In the genomic region with DNA sequence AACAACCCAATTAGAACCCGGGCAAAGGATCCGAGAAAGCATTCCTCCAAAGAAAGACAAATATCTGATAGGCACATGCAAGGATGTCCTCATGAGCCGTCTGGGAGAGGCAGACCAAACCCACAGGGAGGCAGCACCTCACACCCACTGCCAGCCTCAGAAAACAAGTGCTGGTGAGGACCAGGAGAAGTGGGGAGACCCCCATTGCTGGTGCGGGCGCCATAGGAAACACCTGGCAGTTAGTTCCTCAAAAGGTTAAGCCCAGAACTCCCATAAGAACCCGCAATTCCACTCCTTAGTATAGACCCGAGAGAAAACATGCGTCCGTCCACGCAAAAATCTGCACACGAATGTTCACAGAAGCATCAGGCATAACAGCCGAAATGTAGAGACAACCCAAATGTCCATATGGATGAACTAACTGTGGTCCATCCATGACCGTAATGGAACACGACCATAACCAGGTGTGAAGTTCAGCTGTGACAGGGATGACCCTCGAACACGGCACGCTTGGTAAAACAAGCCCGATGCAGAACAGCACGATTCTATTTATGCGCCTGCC, we compare ENCODE assay signal across 1 cellular context.
TF ChIP-seq lines count a peak whose summit lies in the region.

No MANE protein-coding gene starts in this region.

TF ChIP-seq in IMR-90, 13 proteins besides CTCF, POLR2A, EP300 and RAD21:
- TF ChIP-seq, protein P1, sequence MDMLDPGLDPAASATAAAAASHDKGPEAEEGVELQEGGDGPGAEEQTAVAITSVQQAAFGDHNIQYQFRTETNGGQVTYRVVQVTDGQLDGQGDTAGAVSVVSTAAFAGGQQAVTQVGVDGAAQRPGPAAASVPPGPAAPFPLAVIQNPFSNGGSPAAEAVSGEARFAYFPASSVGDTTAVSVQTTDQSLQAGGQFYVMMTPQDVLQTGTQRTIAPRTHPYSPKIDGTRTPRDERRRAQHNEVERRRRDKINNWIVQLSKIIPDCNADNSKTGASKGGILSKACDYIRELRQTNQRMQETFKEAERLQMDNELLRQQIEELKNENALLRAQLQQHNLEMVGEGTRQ (IDR thresholded peaks at IDR 0.05; ENCODE audit: low read depth, low read length) = no peak
- TF ChIP-seq SMC3 (IDR thresholded peaks at IDR 0.05; ENCODE audit: low read depth, low read length) (no peak), NFE2L2 (IDR thresholded peaks at IDR 0.05; ENCODE audit: low read depth, low read length) (no peak), FOS (IDR thresholded peaks at IDR 0.05; ENCODE audit: low read depth, low read length) (no peak), MXI1 (IDR thresholded peaks at IDR 0.05; ENCODE audit: borderline replicate concordance, low read depth, low read length) (no peak), RFX5 (IDR thresholded peaks at IDR 0.05; ENCODE audit: low read depth, low read length) (no peak), CHD1 (IDR thresholded peaks at IDR 0.05; ENCODE audit: low read depth, low read length) (no peak), BHLHE40 (IDR thresholded peaks at IDR 0.05; ENCODE audit: low read depth, low read length) (no peak), MAFK (IDR thresholded peaks at IDR 0.05; ENCODE audit: low read depth, low read length) (no peak), RCOR1 (IDR thresholded peaks at IDR 0.05; ENCODE audit: insufficient replicate concordance, low read length) (no peak)
- TF ChIP-seq, protein P2, sequence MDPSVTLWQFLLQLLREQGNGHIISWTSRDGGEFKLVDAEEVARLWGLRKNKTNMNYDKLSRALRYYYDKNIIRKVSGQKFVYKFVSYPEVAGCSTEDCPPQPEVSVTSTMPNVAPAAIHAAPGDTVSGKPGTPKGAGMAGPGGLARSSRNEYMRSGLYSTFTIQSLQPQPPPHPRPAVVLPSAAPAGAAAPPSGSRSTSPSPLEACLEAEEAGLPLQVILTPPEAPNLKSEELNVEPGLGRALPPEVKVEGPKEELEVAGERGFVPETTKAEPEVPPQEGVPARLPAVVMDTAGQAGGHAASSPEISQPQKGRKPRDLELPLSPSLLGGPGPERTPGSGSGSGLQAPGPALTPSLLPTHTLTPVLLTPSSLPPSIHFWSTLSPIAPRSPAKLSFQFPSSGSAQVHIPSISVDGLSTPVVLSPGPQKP (IDR thresholded peaks at IDR 0.05; ENCODE audit: borderline replicate concordance, low read depth, low read length) = no peak
